11 cellular contexts compared by ENCODE assay signal in genomic region chr11:69442012-69442806, GRCh38. TPM values are rescaled to one million over a fixed set of nuclear protein-coding genes. Genes with fewer than 3 reads are reported as not detected.
DNase-seq lines count a peak whose midpoint lies in the region; ATAC-seq, FAIRE-seq and TF ChIP-seq lines count a peak whose summit lies in the region.
"Had no signal": no experiment of that assay in that cellular context is flagged by ENCODE, and none has a peak within 500 bp of the region (broad histone marks: within the 10 kb centered on the region; RNA-seq: fewer than 3 reads in every experiment).

No MANE protein-coding gene starts in this region.

- CTCF ChIA-PET in activated CD4-positive, alpha-beta T cell treated with anti-CD3 and anti-CD28 coated beads for 36 hours (lab: Charles Lee): interaction anchor here (0.7 kb wide), 1 partner anchor 538 kb away, joined by 3 read pairs; no protein-coding TSS in a partner anchor
- CTCF ChIA-PET in activated CD4-positive, alpha-beta T cell treated with anti-CD3 and anti-CD28 coated beads, Interleukin-2, amount 10 ng/mL, durations not matched to agents 7 days and 5 days (lab: Charles Lee): interaction anchor here (0.6 kb wide), 1 partner anchor 532 kb away, joined by 4 read pairs; no protein-coding TSS in a partner anchor

- H2AFZ ChIP-seq in keratinocyte (ENCODE audit: control insufficient read depth, low read length): no peak overlapping the region

- POLR2A ChIA-PET in activated CD4-positive, alpha-beta T cell treated with anti-CD3 and anti-CD28 coated beads for 36 hours (lab: Charles Lee): no interaction called here
- POLR2A ChIA-PET in activated CD4-positive, alpha-beta T cell treated with anti-CD3 and anti-CD28 coated beads, Interleukin-2, amount 10 ng/mL, durations not matched to agents 7 days and 5 days (lab: Charles Lee): no interaction called here

- ATAC-seq in activated CD4-positive, alpha-beta T cell treated with anti-CD3 and anti-CD28 coated beads for 36 hours: peak; percentile 18
- peak; percentile 53 for ATAC-seq in activated T-helper 17 cell treated with anti-CD3 and anti-CD28 coated beads, Interleukin-2, amount 50 U/mL, for 72 hours (replicated peaks)
- ATAC-seq in HG02970 (IDR thresholded peaks at IDR 0.05; ENCODE audit: low FRiP score, unreplicated experiment) (no peak), GM19324 (IDR thresholded peaks at IDR 0.05; ENCODE audit: low FRiP score, unreplicated experiment) (no peak)
- no peak for ATAC-seq in activated naive CD8-positive, alpha-beta T cell treated with anti-CD3 and anti-CD28 coated beads, Interleukin-2, amount 50 U/mL, for 24 hours

- H3K4me1 Mint-ChIP-seq in activated CD4-positive, alpha-beta T cell treated with anti-CD3 and anti-CD28 coated beads for 36 hours: peaks cover 16% of the 10 kb centered on the region
- H3K4me1 Mint-ChIP-seq in activated CD4-positive, alpha-beta T cell treated with anti-CD3 and anti-CD28 coated beads, Interleukin-2, amount 10 ng/mL, durations not matched to agents 7 days and 5 days: peaks cover 8% of the 10 kb centered on the region
- H3K4me1 Mint-ChIP-seq in activated T-helper 17 cell treated with anti-CD3 and anti-CD28 coated beads, Interleukin-2, amount 50 U/mL, for 72 hours: no peaks in the 10 kb centered on the region
- H3K4me1 Mint-ChIP-seq in activated naive CD8-positive, alpha-beta T cell treated with anti-CD3 and anti-CD28 coated beads, Interleukin-2, amount 50 U/mL, for 24 hours: peaks cover 22% of the 10 kb centered on the region

- H3K9me3 Mint-ChIP-seq in activated CD4-positive, alpha-beta T cell treated with anti-CD3 and anti-CD28 coated beads for 36 hours (ENCODE audit: low read depth): no peaks in the 10 kb centered on the region
- H3K9me3 Mint-ChIP-seq in activated CD4-positive, alpha-beta T cell treated with anti-CD3 and anti-CD28 coated beads, Interleukin-2, amount 10 ng/mL, durations not matched to agents 7 days and 5 days: no peaks in the 10 kb centered on the region
- H3K9me3 Mint-ChIP-seq in activated T-helper 17 cell treated with anti-CD3 and anti-CD28 coated beads, Interleukin-2, amount 50 U/mL, for 72 hours: no peaks in the 10 kb centered on the region
- no peaks in the 10 kb centered on the region for H3K9me3 Mint-ChIP-seq in activated naive CD8-positive, alpha-beta T cell treated with anti-CD3 and anti-CD28 coated beads, Interleukin-2, amount 50 U/mL, for 24 hours

- intact Hi-C loops in activated CD4-positive, alpha-beta T cell treated with anti-CD3 and anti-CD28 coated beads for 36 hours (cut with DNase I, micrococcal nuclease): loop anchor here in 1 of 2 experiments (5.0 kb wide), 1 partner anchor 200 kb away; the partner anchor contains the start of gene CCND1

- H3K4me3 Mint-ChIP-seq in activated CD4-positive, alpha-beta T cell treated with anti-CD3 and anti-CD28 coated beads for 36 hours: no peak overlapping the region
- no peak overlapping the region for H3K4me3 Mint-ChIP-seq in activated CD4-positive, alpha-beta T cell treated with anti-CD3 and anti-CD28 coated beads, Interleukin-2, amount 10 ng/mL, durations not matched to agents 7 days and 5 days
- H3K4me3 Mint-ChIP-seq in activated T-helper 17 cell treated with anti-CD3 and anti-CD28 coated beads, Interleukin-2, amount 50 U/mL, for 72 hours: no peak overlapping the region
- H3K4me3 Mint-ChIP-seq in activated naive CD8-positive, alpha-beta T cell treated with anti-CD3 and anti-CD28 coated beads, Interleukin-2, amount 50 U/mL, for 24 hours: no peak overlapping the region

- H3K9me1 ChIP-seq in keratinocyte (ENCODE audit: control insufficient read depth, extremely low read depth, insufficient read depth, low read length): no peaks in the 10 kb centered on the region

- H3K27ac Mint-ChIP-seq in activated CD4-positive, alpha-beta T cell treated with anti-CD3 and anti-CD28 coated beads for 36 hours: no peak overlapping the region
- H3K27ac Mint-ChIP-seq in activated CD4-positive, alpha-beta T cell treated with anti-CD3 and anti-CD28 coated beads, Interleukin-2, amount 10 ng/mL, durations not matched to agents 7 days and 5 days: no peak overlapping the region
- no peak overlapping the region for H3K27ac Mint-ChIP-seq in activated T-helper 17 cell treated with anti-CD3 and anti-CD28 coated beads, Interleukin-2, amount 50 U/mL, for 72 hours
- H3K27ac Mint-ChIP-seq in activated naive CD8-positive, alpha-beta T cell treated with anti-CD3 and anti-CD28 coated beads, Interleukin-2, amount 50 U/mL, for 24 hours: no peak overlapping the region

- H3K4me2 ChIP-seq in keratinocyte (ENCODE audit: control insufficient read depth, extremely low read depth, insufficient read depth, low read depth, low read length): peak overlapping the region; percentile 1

- dilution Hi-C loops in keratinocyte (cut with MboI; ENCODE audit: extremely low pct_ligation_motif_present, low sequenced_read_pairs): no loop called here

- H3K27ac ChIP-seq in keratinocyte (ENCODE audit: control insufficient read depth, insufficient read depth, low read length): no peak overlapping the region
- peak overlapping the region; percentile 59 for H3K27ac ChIP-seq in substantia nigra (ENCODE audit: low read depth, low read length, poor library complexity, severe bottlenecking)

- no peaks in the 10 kb centered on the region for H3K27me3 ChIP-seq in keratinocyte (ENCODE audit: control insufficient read depth, extremely low read depth, insufficient read depth, low read length)
- H3K27me3 ChIP-seq: gastroesophageal sphincter had no signal

- H3K4me3 ChIP-seq in keratinocyte (ENCODE audit: control insufficient read depth in 2 of 3, extremely low read depth in 1 of 3, insufficient read depth in 2 of 3, low read depth in 1 of 3, low read length in 3 of 3): no peak overlapping the region

- H3K79me2 ChIP-seq in keratinocyte (ENCODE audit: control insufficient read depth, insufficient read depth, low read length): no peaks in the 10 kb centered on the region

- peak in 1 of 3 experiments; percentile 29 for TF ChIP-seq CTCF in keratinocyte (optimal IDR thresholded peaks at IDR 0.05 in 1 of 3, IDR thresholded peaks at IDR 0.05 in 1 of 3, conservative IDR thresholded peaks at IDR 0.05 in 1 of 3; ENCODE audit: extremely low read depth in 1 of 3, insufficient read depth in 2 of 3, low read length in 3 of 3)

- peak; percentile 76 for FAIRE-seq in keratinocyte (lab: Jason Lieb, UNC)

- H4K20me1 ChIP-seq in keratinocyte (ENCODE audit: control insufficient read depth, extremely low read depth, insufficient read depth, low read length): no peaks in the 10 kb centered on the region

- H3K9ac ChIP-seq in keratinocyte (ENCODE audit: control insufficient read depth, extremely low read depth, insufficient read depth, low read length): no peak overlapping the region

- no peaks in the 10 kb centered on the region for H3K9me3 ChIP-seq in keratinocyte (ENCODE audit: control insufficient read depth, low read depth, low read length)
- H3K9me3 ChIP-seq: gastroesophageal sphincter had no signal

- H3K36me3 Mint-ChIP-seq in activated CD4-positive, alpha-beta T cell treated with anti-CD3 and anti-CD28 coated beads for 36 hours (ENCODE audit: low read depth): no peaks in the 10 kb centered on the region
- H3K36me3 Mint-ChIP-seq in activated CD4-positive, alpha-beta T cell treated with anti-CD3 and anti-CD28 coated beads, Interleukin-2, amount 10 ng/mL, durations not matched to agents 7 days and 5 days (ENCODE audit: low read depth): no peaks in the 10 kb centered on the region
- no peaks in the 10 kb centered on the region for H3K36me3 Mint-ChIP-seq in activated T-helper 17 cell treated with anti-CD3 and anti-CD28 coated beads, Interleukin-2, amount 50 U/mL, for 72 hours (ENCODE audit: low read depth)
- H3K36me3 Mint-ChIP-seq in activated naive CD8-positive, alpha-beta T cell treated with anti-CD3 and anti-CD28 coated beads, Interleukin-2, amount 50 U/mL, for 24 hours (ENCODE audit: low read depth): no peaks in the 10 kb centered on the region

- no peaks in the 10 kb centered on the region for H3K36me3 ChIP-seq in keratinocyte (ENCODE audit: control insufficient read depth in 2 of 2, extremely low read depth in 1 of 2, insufficient read depth in 2 of 2, low read length in 2 of 2)
- H3K36me3 ChIP-seq: gastroesophageal sphincter had no signal

- H3K4me1 ChIP-seq in keratinocyte (ENCODE audit: control insufficient read depth, extremely low read depth, insufficient read depth, low read length): peaks cover 25% of the 10 kb centered on the region

- peak; percentile 34 for DNase-seq in activated CD4-positive, alpha-beta T cell treated with anti-CD3 and anti-CD28 coated beads for 36 hours
- DNase-seq in activated CD4-positive, alpha-beta T cell treated with anti-CD3 and anti-CD28 coated beads, Interleukin-2, amount 10 ng/mL, durations not matched to agents 7 days and 5 days: no peak
- DNase-seq in keratinocyte (ENCODE audit: low read depth, low spot score) (peak; percentile 49), substantia nigra (lab: John Stamatoyannopoulos, UW) (no peak)
- DNase-seq in activated naive CD8-positive, alpha-beta T cell treated with anti-CD3 and anti-CD28 coated beads, Interleukin-2, amount 50 U/mL, for 24 hours: no peak
- DNase-seq: ACHN; activated CD4-positive, CD25-positive, alpha-beta regulatory T cell treated with anti-CD3 and anti-CD28 coated beads, Interleukin-2, amount 50 U/mL, for 72 hours had no signal

- peaks cover 10% of the 10 kb centered on the region for H3K27me3 Mint-ChIP-seq in activated CD4-positive, alpha-beta T cell treated with anti-CD3 and anti-CD28 coated beads for 36 hours
- peaks cover 3% of the 10 kb centered on the region for H3K27me3 Mint-ChIP-seq in activated CD4-positive, alpha-beta T cell treated with anti-CD3 and anti-CD28 coated beads, Interleukin-2, amount 10 ng/mL, durations not matched to agents 7 days and 5 days
- H3K27me3 Mint-ChIP-seq in activated T-helper 17 cell treated with anti-CD3 and anti-CD28 coated beads, Interleukin-2, amount 50 U/mL, for 72 hours: peaks cover 6% of the 10 kb centered on the region
- peaks cover 29% of the 10 kb centered on the region for H3K27me3 Mint-ChIP-seq in activated naive CD8-positive, alpha-beta T cell treated with anti-CD3 and anti-CD28 coated beads, Interleukin-2, amount 50 U/mL, for 24 hours

RNA-seq across cellular contexts. Expression of gene LINC01488, which starts 39.3 kb away (rescaled TPM):
- not detected for total RNA-seq in activated CD4-positive, alpha-beta T cell treated with anti-CD3 and anti-CD28 coated beads for 36 hours
- total RNA-seq in activated CD4-positive, alpha-beta T cell treated with anti-CD3 and anti-CD28 coated beads, Interleukin-2, amount 10 ng/mL, durations not matched to agents 7 days and 5 days: not detected
- not detected for total RNA-seq in activated T-helper 17 cell treated with anti-CD3 and anti-CD28 coated beads, Interleukin-2, amount 50 U/mL, for 72 hours
- polyA plus RNA-seq in keratinocyte: not detected in 3 replicates
- not detected for polyA plus RNA-seq in keratinocyte (2011; ENCODE audit: low read depth)
- polyA plus RNA-seq in keratinocyte (2011; cell fraction: cytosol; rRNA removed): not detected in 2 replicates
- not detected in 2 replicates for polyA plus RNA-seq in keratinocyte (2011; cell fraction: nucleus; rRNA removed)
- polyA plus RNA-seq in keratinocyte (2012; ENCODE audit: low replicate concordance): not detected in 2 replicates
- not detected in 3 replicates for polyA minus RNA-seq in keratinocyte
- not detected for polyA minus RNA-seq in keratinocyte (2011; cell fraction: cytosol; rRNA and poly(A)+ RNA removed)
- polyA minus RNA-seq in keratinocyte (2011; cell fraction: nucleus; rRNA and poly(A)+ RNA removed): not detected in 2 replicates
- total RNA-seq: gastroesophageal sphincter had no signal

Comparison
In these comparisons a context has a peak if more than half of its experiments do, and no peak if none do; other contexts are left out.
1. DNase-seq: peak in activated CD4-positive, alpha-beta T cell treated with anti-CD3 and anti-CD28 coated beads for 36 hours (single experiment) and keratinocyte (single experiment); none in activated CD4-positive, alpha-beta T cell treated with anti-CD3 and anti-CD28 coated beads, Interleukin-2, amount 10 ng/mL, durations not matched to agents 7 days and 5 days (single experiment), substantia nigra (0 of 49) and activated naive CD8-positive, alpha-beta T cell treated with anti-CD3 and anti-CD28 coated beads, Interleukin-2, amount 50 U/mL, for 24 hours (single experiment).
2. ATAC-seq: peak in activated CD4-positive, alpha-beta T cell treated with anti-CD3 and anti-CD28 coated beads for 36 hours (single experiment) and activated T-helper 17 cell treated with anti-CD3 and anti-CD28 coated beads, Interleukin-2, amount 50 U/mL, for 72 hours (single experiment); none in HG02970 (single experiment), GM19324 (single experiment) and activated naive CD8-positive, alpha-beta T cell treated with anti-CD3 and anti-CD28 coated beads, Interleukin-2, amount 50 U/mL, for 24 hours (single experiment).